In the genomic region with DNA sequence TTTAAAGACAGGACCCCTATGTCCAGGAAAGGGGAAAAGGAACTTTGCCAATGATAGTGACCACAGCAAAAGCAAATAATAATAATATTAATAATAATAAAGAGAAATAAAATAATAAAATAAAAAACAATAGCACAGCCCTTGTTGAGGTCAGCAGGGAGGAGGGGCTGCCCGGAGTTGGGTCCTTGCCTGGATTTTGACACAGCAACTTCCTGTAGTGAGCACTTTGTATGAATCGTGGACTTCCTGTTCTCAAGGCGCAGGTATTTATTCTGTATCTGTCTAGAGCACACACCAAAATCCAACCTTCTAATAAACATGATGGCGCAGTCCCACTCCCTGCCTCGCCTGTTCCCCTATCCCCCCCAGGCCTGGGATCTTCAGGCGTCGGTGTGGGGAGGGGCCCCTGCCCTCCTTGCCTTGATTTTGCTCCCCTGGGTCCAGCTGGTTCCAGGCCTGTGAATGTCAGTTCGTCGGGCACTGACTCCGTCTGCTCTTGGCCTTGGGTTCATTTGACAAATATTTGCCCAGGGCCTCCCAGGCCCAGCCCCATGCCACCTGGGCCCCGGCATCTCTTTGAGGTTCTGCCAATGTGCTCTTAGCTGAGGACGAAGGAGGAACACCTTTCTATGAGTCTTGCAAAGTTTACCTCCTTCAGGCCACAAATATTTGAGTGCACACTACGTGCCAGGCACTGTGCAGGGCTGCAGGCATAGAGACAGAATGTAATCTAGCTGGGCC, we compare ENCODE assay signal across 1 cellular context.
A peak's percentile ranks its signal among the peaks of the same experiment; 100 is the strongest.
TF ChIP-seq lines count a peak whose summit lies in the region.

No MANE protein-coding gene starts in this region.

TF ChIP-seq in HepG2, 621 proteins besides CTCF, POLR2A, EP300 and RAD21 (continues in another document):
- TF ChIP-seq HNRNPL (IDR thresholded peaks at IDR 0.05; ENCODE audit: low read depth, low read length), result peak; percentile 96
- TF ChIP-seq, protein P1, sequence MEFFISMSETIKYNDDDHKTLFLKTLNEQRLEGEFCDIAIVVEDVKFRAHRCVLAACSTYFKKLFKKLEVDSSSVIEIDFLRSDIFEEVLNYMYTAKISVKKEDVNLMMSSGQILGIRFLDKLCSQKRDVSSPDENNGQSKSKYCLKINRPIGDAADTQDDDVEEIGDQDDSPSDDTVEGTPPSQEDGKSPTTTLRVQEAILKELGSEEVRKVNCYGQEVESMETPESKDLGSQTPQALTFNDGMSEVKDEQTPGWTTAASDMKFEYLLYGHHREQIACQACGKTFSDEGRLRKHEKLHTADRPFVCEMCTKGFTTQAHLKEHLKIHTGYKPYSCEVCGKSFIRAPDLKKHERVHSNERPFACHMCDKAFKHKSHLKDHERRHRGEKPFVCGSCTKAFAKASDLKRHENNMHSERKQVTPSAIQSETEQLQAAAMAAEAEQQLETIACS (CRISPR knock-in tag; IDR thresholded peaks at IDR 0.05), result no peak
- no peak for TF ChIP-seq SNRNP70 (IDR thresholded peaks at IDR 0.05; ENCODE audit: low read depth, low read length)
- TF ChIP-seq PHF21A (CRISPR knock-in tag; IDR thresholded peaks at IDR 0.05), result peak; percentile 32; the same call in 1 of the 2 replicates
- TF ChIP-seq THYN1 (CRISPR knock-in tag; IDR thresholded peaks at IDR 0.05; ENCODE audit: borderline replicate concordance, low read depth), result no peak
- TF ChIP-seq, protein P2, sequence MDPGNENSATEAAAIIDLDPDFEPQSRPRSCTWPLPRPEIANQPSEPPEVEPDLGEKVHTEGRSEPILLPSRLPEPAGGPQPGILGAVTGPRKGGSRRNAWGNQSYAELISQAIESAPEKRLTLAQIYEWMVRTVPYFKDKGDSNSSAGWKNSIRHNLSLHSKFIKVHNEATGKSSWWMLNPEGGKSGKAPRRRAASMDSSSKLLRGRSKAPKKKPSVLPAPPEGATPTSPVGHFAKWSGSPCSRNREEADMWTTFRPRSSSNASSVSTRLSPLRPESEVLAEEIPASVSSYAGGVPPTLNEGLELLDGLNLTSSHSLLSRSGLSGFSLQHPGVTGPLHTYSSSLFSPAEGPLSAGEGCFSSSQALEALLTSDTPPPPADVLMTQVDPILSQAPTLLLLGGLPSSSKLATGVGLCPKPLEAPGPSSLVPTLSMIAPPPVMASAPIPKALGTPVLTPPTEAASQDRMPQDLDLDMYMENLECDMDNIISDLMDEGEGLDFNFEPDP (CRISPR knock-in tag; conservative IDR thresholded peaks at IDR 0.05), result 0 out of 2 replicates have a peak, but pooled peaks have one; percentile 61
- TF ChIP-seq MIXL1 (CRISPR knock-in tag; IDR thresholded peaks at IDR 0.05), result no peak
- TF ChIP-seq ZNF432 (CRISPR knock-in tag; IDR thresholded peaks at IDR 0.05; ENCODE audit: borderline replicate concordance), result no peak
- no peak for TF ChIP-seq POGZ (CRISPR knock-in tag; IDR thresholded peaks at IDR 0.05)
- no peak for TF ChIP-seq SIX4 (CRISPR knock-in tag; IDR thresholded peaks at IDR 0.05)
- TF ChIP-seq POLR2AphosphoS2 (IDR thresholded peaks at IDR 0.05; ENCODE audit: low read depth, low read length), result peak; percentile 86
- TF ChIP-seq RXRB (CRISPR knock-in tag; IDR thresholded peaks at IDR 0.05; ENCODE audit: borderline replicate concordance), result peak; percentile 28; the same call in 1 of the 2 replicates
- no peak for TF ChIP-seq HOXD1 (CRISPR knock-in tag; IDR thresholded peaks at IDR 0.05)
- TF ChIP-seq CREM (IDR thresholded peaks at IDR 0.05), result peak; percentile 36; the same call in 1 of the 2 replicates
- TF ChIP-seq CREM (CRISPR knock-in tag; IDR thresholded peaks at IDR 0.05), result no peak
- TF ChIP-seq, protein P3, sequence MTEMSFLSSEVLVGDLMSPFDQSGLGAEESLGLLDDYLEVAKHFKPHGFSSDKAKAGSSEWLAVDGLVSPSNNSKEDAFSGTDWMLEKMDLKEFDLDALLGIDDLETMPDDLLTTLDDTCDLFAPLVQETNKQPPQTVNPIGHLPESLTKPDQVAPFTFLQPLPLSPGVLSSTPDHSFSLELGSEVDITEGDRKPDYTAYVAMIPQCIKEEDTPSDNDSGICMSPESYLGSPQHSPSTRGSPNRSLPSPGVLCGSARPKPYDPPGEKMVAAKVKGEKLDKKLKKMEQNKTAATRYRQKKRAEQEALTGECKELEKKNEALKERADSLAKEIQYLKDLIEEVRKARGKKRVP (CRISPR knock-in tag; IDR thresholded peaks at IDR 0.05), result no peak
- no peak for TF ChIP-seq ZBTB7B (CRISPR knock-in tag; IDR thresholded peaks at IDR 0.05)
- TF ChIP-seq HNF4A (CRISPR knock-in tag; IDR thresholded peaks at IDR 0.05), result no peak
- TF ChIP-seq ZKSCAN5 (CRISPR knock-in tag; IDR thresholded peaks at IDR 0.05), result no peak
- no peak for TF ChIP-seq ZNF598 (CRISPR knock-in tag; IDR thresholded peaks at IDR 0.05; ENCODE audit: borderline replicate concordance)
- no peak for TF ChIP-seq ZNF256 (CRISPR knock-in tag; conservative IDR thresholded peaks at IDR 0.05)
- TF ChIP-seq ZNF781 (CRISPR knock-in tag; IDR thresholded peaks at IDR 0.05; ENCODE audit: borderline replicate concordance, not compliant biosample characterization), result no peak
- TF ChIP-seq SOX13 (IDR thresholded peaks at IDR 0.05), result no peak
- no peak for TF ChIP-seq SOX13 (CRISPR knock-in tag; conservative IDR thresholded peaks at IDR 0.05 in 1 of 2, IDR thresholded peaks at IDR 0.05 in 1 of 2)
- TF ChIP-seq ARNT2 (CRISPR knock-in tag; IDR thresholded peaks at IDR 0.05; ENCODE audit: low read depth), result peak; percentile 61; the same call in 1 of the 2 replicates
- TF ChIP-seq ZNF496 (CRISPR knock-in tag; IDR thresholded peaks at IDR 0.05; ENCODE audit: insufficient replicate concordance), result no peak
- TF ChIP-seq FOXM1 (CRISPR knock-in tag; IDR thresholded peaks at IDR 0.05), result no peak
- TF ChIP-seq, protein P4, sequence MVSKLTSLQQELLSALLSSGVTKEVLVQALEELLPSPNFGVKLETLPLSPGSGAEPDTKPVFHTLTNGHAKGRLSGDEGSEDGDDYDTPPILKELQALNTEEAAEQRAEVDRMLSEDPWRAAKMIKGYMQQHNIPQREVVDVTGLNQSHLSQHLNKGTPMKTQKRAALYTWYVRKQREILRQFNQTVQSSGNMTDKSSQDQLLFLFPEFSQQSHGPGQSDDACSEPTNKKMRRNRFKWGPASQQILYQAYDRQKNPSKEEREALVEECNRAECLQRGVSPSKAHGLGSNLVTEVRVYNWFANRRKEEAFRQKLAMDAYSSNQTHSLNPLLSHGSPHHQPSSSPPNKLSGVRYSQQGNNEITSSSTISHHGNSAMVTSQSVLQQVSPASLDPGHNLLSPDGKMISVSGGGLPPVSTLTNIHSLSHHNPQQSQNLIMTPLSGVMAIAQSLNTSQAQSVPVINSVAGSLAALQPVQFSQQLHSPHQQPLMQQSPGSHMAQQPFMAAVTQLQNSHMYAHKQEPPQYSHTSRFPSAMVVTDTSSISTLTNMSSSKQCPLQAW (CRISPR knock-in tag; IDR thresholded peaks at IDR 0.05), result no peak
- TF ChIP-seq ETV5 (CRISPR knock-in tag; IDR thresholded peaks at IDR 0.05; ENCODE audit: borderline replicate concordance), result peak; percentile 23; the same call in 1 of the 2 replicates
- TF ChIP-seq, protein P5, sequence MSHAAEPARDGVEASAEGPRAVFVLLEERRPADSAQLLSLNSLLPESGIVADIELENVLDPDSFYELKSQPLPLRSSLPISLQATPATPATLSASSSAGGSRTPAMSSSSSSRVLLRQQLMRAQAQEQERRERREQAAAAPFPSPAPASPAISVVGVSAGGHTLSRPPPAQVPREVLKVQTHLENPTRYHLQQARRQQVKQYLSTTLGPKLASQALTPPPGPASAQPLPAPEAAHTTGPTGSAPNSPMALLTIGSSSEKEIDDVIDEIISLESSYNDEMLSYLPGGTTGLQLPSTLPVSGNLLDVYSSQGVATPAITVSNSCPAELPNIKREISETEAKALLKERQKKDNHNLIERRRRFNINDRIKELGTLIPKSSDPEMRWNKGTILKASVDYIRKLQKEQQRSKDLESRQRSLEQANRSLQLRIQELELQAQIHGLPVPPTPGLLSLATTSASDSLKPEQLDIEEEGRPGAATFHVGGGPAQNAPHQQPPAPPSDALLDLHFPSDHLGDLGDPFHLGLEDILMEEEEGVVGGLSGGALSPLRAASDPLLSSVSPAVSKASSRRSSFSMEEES (CRISPR knock-in tag; IDR thresholded peaks at IDR 0.05), result no peak
- TF ChIP-seq, protein P6, sequence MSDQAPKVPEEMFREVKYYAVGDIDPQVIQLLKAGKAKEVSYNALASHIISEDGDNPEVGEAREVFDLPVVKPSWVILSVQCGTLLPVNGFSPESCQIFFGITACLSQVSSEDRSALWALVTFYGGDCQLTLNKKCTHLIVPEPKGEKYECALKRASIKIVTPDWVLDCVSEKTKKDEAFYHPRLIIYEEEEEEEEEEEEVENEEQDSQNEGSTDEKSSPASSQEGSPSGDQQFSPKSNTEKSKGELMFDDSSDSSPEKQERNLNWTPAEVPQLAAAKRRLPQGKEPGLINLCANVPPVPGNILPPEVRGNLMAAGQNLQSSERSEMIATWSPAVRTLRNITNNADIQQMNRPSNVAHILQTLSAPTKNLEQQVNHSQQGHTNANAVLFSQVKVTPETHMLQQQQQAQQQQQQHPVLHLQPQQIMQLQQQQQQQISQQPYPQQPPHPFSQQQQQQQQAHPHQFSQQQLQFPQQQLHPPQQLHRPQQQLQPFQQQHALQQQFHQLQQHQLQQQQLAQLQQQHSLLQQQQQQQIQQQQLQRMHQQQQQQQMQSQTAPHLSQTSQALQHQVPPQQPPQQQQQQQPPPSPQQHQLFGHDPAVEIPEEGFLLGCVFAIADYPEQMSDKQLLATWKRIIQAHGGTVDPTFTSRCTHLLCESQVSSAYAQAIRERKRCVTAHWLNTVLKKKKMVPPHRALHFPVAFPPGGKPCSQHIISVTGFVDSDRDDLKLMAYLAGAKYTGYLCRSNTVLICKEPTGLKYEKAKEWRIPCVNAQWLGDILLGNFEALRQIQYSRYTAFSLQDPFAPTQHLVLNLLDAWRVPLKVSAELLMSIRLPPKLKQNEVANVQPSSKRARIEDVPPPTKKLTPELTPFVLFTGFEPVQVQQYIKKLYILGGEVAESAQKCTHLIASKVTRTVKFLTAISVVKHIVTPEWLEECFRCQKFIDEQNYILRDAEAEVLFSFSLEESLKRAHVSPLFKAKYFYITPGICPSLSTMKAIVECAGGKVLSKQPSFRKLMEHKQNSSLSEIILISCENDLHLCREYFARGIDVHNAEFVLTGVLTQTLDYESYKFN (CRISPR knock-in tag; conservative IDR thresholded peaks at IDR 0.05), result peak; percentile 60
- TF ChIP-seq, protein P7, sequence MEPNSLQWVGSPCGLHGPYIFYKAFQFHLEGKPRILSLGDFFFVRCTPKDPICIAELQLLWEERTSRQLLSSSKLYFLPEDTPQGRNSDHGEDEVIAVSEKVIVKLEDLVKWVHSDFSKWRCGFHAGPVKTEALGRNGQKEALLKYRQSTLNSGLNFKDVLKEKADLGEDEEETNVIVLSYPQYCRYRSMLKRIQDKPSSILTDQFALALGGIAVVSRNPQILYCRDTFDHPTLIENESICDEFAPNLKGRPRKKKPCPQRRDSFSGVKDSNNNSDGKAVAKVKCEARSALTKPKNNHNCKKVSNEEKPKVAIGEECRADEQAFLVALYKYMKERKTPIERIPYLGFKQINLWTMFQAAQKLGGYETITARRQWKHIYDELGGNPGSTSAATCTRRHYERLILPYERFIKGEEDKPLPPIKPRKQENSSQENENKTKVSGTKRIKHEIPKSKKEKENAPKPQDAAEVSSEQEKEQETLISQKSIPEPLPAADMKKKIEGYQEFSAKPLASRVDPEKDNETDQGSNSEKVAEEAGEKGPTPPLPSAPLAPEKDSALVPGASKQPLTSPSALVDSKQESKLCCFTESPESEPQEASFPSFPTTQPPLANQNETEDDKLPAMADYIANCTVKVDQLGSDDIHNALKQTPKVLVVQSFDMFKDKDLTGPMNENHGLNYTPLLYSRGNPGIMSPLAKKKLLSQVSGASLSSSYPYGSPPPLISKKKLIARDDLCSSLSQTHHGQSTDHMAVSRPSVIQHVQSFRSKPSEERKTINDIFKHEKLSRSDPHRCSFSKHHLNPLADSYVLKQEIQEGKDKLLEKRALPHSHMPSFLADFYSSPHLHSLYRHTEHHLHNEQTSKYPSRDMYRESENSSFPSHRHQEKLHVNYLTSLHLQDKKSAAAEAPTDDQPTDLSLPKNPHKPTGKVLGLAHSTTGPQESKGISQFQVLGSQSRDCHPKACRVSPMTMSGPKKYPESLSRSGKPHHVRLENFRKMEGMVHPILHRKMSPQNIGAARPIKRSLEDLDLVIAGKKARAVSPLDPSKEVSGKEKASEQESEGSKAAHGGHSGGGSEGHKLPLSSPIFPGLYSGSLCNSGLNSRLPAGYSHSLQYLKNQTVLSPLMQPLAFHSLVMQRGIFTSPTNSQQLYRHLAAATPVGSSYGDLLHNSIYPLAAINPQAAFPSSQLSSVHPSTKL (CRISPR knock-in tag; IDR thresholded peaks at IDR 0.05), result peak; percentile 59
- TF ChIP-seq MXD4 (CRISPR knock-in tag; IDR thresholded peaks at IDR 0.05), result peak; percentile 25; the same call in 1 of the 2 replicates
- TF ChIP-seq, protein P8, sequence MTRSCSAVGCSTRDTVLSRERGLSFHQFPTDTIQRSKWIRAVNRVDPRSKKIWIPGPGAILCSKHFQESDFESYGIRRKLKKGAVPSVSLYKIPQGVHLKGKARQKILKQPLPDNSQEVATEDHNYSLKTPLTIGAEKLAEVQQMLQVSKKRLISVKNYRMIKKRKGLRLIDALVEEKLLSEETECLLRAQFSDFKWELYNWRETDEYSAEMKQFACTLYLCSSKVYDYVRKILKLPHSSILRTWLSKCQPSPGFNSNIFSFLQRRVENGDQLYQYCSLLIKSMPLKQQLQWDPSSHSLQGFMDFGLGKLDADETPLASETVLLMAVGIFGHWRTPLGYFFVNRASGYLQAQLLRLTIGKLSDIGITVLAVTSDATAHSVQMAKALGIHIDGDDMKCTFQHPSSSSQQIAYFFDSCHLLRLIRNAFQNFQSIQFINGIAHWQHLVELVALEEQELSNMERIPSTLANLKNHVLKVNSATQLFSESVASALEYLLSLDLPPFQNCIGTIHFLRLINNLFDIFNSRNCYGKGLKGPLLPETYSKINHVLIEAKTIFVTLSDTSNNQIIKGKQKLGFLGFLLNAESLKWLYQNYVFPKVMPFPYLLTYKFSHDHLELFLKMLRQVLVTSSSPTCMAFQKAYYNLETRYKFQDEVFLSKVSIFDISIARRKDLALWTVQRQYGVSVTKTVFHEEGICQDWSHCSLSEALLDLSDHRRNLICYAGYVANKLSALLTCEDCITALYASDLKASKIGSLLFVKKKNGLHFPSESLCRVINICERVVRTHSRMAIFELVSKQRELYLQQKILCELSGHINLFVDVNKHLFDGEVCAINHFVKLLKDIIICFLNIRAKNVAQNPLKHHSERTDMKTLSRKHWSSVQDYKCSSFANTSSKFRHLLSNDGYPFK (CRISPR knock-in tag; IDR thresholded peaks at IDR 0.05; ENCODE audit: borderline replicate concordance), result no peak
- 0 out of 2 replicates have a peak, but pooled peaks have one; percentile 56 for TF ChIP-seq ZNF605 (CRISPR knock-in tag; IDR thresholded peaks at IDR 0.05)
- no peak for TF ChIP-seq TCF12 (IDR thresholded peaks at IDR 0.05)
- no peak for TF ChIP-seq TCF12 (CRISPR knock-in tag; IDR thresholded peaks at IDR 0.05)
- no peak for TF ChIP-seq MEF2D (CRISPR knock-in tag; IDR thresholded peaks at IDR 0.05)
- TF ChIP-seq GATAD2A (CRISPR knock-in tag; IDR thresholded peaks at IDR 0.05), result peak; percentile 60; the same call in 1 of the 2 replicates
- peak; percentile 32; the same call in 1 of the 2 replicates for TF ChIP-seq RBFOX2 (IDR thresholded peaks at IDR 0.05; ENCODE audit: low read depth, low read length)
- TF ChIP-seq ZMYM4 (CRISPR knock-in tag; IDR thresholded peaks at IDR 0.05), result no peak
- TF ChIP-seq ZNF430 (CRISPR knock-in tag; IDR thresholded peaks at IDR 0.05), result no peak
